ENCODE assay signal across 1 cellular context in genomic region chr12:106898001-106898966, GRCh38.
TF ChIP-seq lines count a peak whose summit lies in the region.

No MANE protein-coding gene starts in this region.

TF ChIP-seq in IMR-90, 13 proteins besides CTCF, POLR2A, EP300 and RAD21 (continued from another document):
- TF ChIP-seq USF2 (IDR thresholded peaks at IDR 0.05; ENCODE audit: low read depth, low read length), result no peak
- no peak for TF ChIP-seq MXI1 (IDR thresholded peaks at IDR 0.05; ENCODE audit: borderline replicate concordance, low read depth, low read length)
- no peak for TF ChIP-seq MAFK (IDR thresholded peaks at IDR 0.05; ENCODE audit: low read depth, low read length)
- no peak for TF ChIP-seq BHLHE40 (IDR thresholded peaks at IDR 0.05; ENCODE audit: low read depth, low read length)
- no peak for TF ChIP-seq SMC3 (IDR thresholded peaks at IDR 0.05; ENCODE audit: low read depth, low read length)
- TF ChIP-seq RCOR1 (IDR thresholded peaks at IDR 0.05; ENCODE audit: insufficient replicate concordance, low read length), result no peak
- no peak for TF ChIP-seq NFE2L2 (IDR thresholded peaks at IDR 0.05; ENCODE audit: low read depth, low read length)
- TF ChIP-seq MAZ (IDR thresholded peaks at IDR 0.05; ENCODE audit: borderline replicate concordance, low read depth, low read length), result no peak
- no peak for TF ChIP-seq ELK1 (IDR thresholded peaks at IDR 0.05; ENCODE audit: borderline replicate concordance, low read depth, low read length)
- no peak for TF ChIP-seq FOS (IDR thresholded peaks at IDR 0.05; ENCODE audit: low read depth, low read length)
- no peak for TF ChIP-seq RFX5 (IDR thresholded peaks at IDR 0.05; ENCODE audit: low read depth, low read length)
- no peak for TF ChIP-seq CEBPB (IDR thresholded peaks at IDR 0.05; ENCODE audit: low read depth, low read length)
